Comparison of ENCODE assay signal across 1 cellular context in genomic region chr14:73240816-73241480, GRCh38.
TF ChIP-seq lines count a peak whose summit lies in the region.

No MANE protein-coding gene starts in this region.

TF ChIP-seq in HepG2, 621 proteins besides CTCF, POLR2A, EP300 and RAD21:
- TF ChIP-seq MYC (CRISPR knock-in tag; IDR thresholded peaks at IDR 0.05; ENCODE audit: borderline replicate concordance) (no peak), RELA (CRISPR knock-in tag; IDR thresholded peaks at IDR 0.05) (no peak), FLYWCH1 (CRISPR knock-in tag; IDR thresholded peaks at IDR 0.05) (no peak), HDAC6 (IDR thresholded peaks at IDR 0.05; ENCODE audit: low read depth, low read length) (no peak), ZEB1 (IDR thresholded peaks at IDR 0.05; ENCODE audit: insufficient replicate concordance, low read depth) (no peak), ZFP90 (CRISPR knock-in tag; IDR thresholded peaks at IDR 0.05; ENCODE audit: borderline replicate concordance) (no peak), GZF1 (CRISPR knock-in tag; IDR thresholded peaks at IDR 0.05) (no peak), HIVEP1 (CRISPR knock-in tag; IDR thresholded peaks at IDR 0.05) (no peak), AHDC1 (CRISPR knock-in tag; IDR thresholded peaks at IDR 0.05; ENCODE audit: borderline replicate concordance) (no peak), MIXL1 (CRISPR knock-in tag; IDR thresholded peaks at IDR 0.05) (no peak), PCBP2 (optimal IDR thresholded peaks at IDR 0.05; ENCODE audit: low read depth, low read length, poor library complexity, severe bottlenecking) (no peak), ZMAT3 (CRISPR knock-in tag; conservative IDR thresholded peaks at IDR 0.05) (no peak), KLF12 (CRISPR knock-in tag; IDR thresholded peaks at IDR 0.05; ENCODE audit: borderline replicate concordance) (no peak), ZNF282 (IDR thresholded peaks at IDR 0.05; ENCODE audit: partially characterized antibody) (no peak), ZBTB33 (CRISPR knock-in tag; IDR thresholded peaks at IDR 0.05) (no peak), KDM6A (CRISPR knock-in tag; IDR thresholded peaks at IDR 0.05; ENCODE audit: low read depth) (no peak), MXI1 (IDR thresholded peaks at IDR 0.05; ENCODE audit: borderline replicate concordance, low read depth, low read length) (no peak)
